Comparison of ENCODE assay signal across 1 cellular context in the genomic region with DNA sequence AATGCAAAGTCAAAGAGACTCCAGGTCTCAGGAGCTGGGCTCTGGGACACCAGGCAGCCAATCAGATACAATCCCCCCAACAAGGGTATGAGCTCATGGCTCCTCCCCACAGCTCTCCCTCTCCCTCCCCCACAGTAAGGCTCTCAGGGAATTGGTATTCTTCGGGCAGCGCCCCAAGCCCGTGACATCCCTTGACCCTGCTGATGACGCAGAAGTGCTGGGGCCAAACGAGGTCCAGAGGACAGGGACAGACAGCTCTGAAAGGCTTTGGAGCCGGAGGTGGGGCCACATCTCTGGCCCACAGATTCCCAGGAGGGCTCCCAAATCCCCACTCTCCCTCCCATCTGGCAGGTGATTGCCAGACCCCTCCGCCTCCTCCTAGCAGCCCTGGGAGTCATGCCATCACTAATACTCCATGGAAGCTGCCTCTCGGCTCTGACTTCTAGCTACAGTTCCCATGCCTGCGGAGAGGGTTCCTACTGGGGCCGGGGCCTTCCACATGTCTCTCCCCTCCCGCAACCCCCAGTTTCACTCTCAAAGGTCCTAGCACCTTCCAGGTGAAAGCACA.
TF ChIP-seq lines count a peak whose summit lies in the region.

No MANE protein-coding gene starts in this region.

TF ChIP-seq in K562, 482 proteins besides CTCF, POLR2A, EP300 and RAD21:
- TF ChIP-seq CREM (IDR thresholded peaks at IDR 0.05; ENCODE audit: low read depth) (peak; percentile 55), FOXJ2 (tag; IDR thresholded peaks at IDR 0.05) (no peak), HNRNPK (IDR thresholded peaks at IDR 0.05; ENCODE audit: low read depth, low read length, poor library complexity, severe bottlenecking) (no peak), FUS (optimal IDR thresholded peaks at IDR 0.05; ENCODE audit: low read depth, low read length) (no peak), BRD4 (IDR thresholded peaks at IDR 0.05) (no peak), NFYB (IDR thresholded peaks at IDR 0.05; ENCODE audit: extremely low read depth, insufficient read length) (peak; percentile 67), RCOR1 (IDR thresholded peaks at IDR 0.05; ENCODE audit: borderline replicate concordance in 1 of 2, low read depth in 2 of 2, low read length in 2 of 2) (no peak), SMARCA4 (IDR thresholded peaks at IDR 0.05) (no peak), POLR3G (IDR thresholded peaks at IDR 0.05; ENCODE audit: extremely low read depth, insufficient read length, insufficient replicate concordance) (no peak), MED1 (CRISPR knock-in tag; IDR thresholded peaks at IDR 0.05; ENCODE audit: borderline replicate concordance) (no peak), ZNF263 (CRISPR knock-in tag; IDR thresholded peaks at IDR 0.05; ENCODE audit: borderline replicate concordance) (no peak), BHLHE40 (IDR thresholded peaks at IDR 0.05; ENCODE audit: low read length) (0 out of 2 replicates have a peak, but pooled peaks have one; percentile 6), BCOR (IDR thresholded peaks at IDR 0.05) (no peak), TGIF2 (CRISPR knock-in tag; IDR thresholded peaks at IDR 0.05) (no peak), CTBP1 (IDR thresholded peaks at IDR 0.05; ENCODE audit: borderline replicate concordance) (no peak), MAFF (IDR thresholded peaks at IDR 0.05; ENCODE audit: low read length) (no peak), CREB1 (IDR thresholded peaks at IDR 0.05) (peak; percentile 16; the same call in 1 of the 2 replicates), CREB1 (CRISPR knock-in tag; IDR thresholded peaks at IDR 0.05) (no peak), BRD9 (IDR thresholded peaks at IDR 0.05; ENCODE audit: low read depth, partially characterized antibody) (no peak)
- TF ChIP-seq, protein P1, sequence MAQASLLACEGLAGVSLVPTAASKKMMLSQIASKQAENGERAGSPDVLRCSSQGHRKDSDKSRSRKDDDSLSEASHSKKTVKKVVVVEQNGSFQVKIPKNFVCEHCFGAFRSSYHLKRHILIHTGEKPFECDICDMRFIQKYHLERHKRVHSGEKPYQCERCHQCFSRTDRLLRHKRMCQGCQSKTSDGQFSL (CRISPR knock-in tag; IDR thresholded peaks at IDR 0.05): no peak
- TF ChIP-seq, protein P1 (tag; IDR thresholded peaks at IDR 0.05): no peak
- TF ChIP-seq, protein P2, sequence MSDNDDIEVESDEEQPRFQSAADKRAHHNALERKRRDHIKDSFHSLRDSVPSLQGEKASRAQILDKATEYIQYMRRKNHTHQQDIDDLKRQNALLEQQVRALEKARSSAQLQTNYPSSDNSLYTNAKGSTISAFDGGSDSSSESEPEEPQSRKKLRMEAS (CRISPR knock-in tag; IDR thresholded peaks at IDR 0.05): no peak
- TF ChIP-seq, protein P3, sequence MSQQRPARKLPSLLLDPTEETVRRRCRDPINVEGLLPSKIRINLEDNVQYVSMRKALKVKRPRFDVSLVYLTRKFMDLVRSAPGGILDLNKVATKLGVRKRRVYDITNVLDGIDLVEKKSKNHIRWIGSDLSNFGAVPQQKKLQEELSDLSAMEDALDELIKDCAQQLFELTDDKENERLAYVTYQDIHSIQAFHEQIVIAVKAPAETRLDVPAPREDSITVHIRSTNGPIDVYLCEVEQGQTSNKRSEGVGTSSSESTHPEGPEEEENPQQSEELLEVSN (IDR thresholded peaks at IDR 0.05; ENCODE audit: borderline replicate concordance in 1 of 2, extremely low read depth in 1 of 2, insufficient read depth in 1 of 2, insufficient read length in 1 of 2, low read depth in 1 of 2, low read length in 1 of 2, poor library complexity in 1 of 2, severe bottlenecking in 1 of 2): peak in 1 of 2 experiments; percentile 75
- TF ChIP-seq, protein P4, sequence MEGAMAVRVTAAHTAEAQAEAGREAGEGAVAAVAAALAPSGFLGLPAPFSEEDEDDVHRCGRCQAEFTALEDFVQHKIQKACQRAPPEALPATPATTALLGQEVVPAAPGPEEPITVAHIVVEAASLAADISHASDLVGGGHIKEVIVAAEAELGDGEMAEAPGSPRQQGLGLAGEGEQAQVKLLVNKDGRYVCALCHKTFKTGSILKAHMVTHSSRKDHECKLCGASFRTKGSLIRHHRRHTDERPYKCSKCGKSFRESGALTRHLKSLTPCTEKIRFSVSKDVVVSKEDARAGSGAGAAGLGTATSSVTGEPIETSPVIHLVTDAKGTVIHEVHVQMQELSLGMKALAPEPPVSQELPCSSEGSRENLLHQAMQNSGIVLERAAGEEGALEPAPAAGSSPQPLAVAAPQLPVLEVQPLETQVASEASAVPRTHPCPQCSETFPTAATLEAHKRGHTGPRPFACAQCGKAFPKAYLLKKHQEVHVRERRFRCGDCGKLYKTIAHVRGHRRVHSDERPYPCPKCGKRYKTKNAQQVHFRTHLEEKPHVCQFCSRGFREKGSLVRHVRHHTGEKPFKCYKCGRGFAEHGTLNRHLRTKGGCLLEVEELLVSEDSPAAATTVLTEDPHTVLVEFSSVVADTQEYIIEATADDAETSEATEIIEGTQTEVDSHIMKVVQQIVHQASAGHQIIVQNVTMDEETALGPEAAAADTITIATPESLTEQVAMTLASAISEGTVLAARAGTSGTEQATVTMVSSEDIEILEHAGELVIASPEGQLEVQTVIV (CRISPR knock-in tag; IDR thresholded peaks at IDR 0.05; ENCODE audit: borderline replicate concordance): no peak
- TF ChIP-seq, protein P5, sequence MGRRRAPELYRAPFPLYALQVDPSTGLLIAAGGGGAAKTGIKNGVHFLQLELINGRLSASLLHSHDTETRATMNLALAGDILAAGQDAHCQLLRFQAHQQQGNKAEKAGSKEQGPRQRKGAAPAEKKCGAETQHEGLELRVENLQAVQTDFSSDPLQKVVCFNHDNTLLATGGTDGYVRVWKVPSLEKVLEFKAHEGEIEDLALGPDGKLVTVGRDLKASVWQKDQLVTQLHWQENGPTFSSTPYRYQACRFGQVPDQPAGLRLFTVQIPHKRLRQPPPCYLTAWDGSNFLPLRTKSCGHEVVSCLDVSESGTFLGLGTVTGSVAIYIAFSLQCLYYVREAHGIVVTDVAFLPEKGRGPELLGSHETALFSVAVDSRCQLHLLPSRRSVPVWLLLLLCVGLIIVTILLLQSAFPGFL (CRISPR knock-in tag; IDR thresholded peaks at IDR 0.05): no peak
